ENCODE assay signal across 19 cellular contexts in the genomic region with DNA sequence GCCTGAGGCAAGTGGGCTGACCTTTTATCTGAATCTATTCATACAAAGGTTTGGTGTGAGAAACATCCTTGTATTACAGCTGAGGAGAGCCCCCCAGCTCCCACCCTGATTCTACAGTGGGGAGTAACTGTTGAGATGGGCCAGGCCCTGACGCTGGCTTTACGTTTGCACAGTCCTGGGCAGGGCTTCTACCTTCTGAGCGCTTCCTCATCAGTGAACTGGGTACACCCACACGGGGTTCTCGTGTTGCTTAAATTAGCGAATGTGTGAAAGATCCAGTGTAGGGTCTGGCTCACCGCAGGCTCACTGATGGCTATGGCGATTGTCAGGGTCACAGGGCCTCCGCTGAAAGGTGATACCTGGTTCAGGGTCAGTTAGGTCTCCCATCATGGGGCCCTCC. TPM values are rescaled to one million over a fixed set of nuclear protein-coding genes. Genes with fewer than 3 reads are reported as not detected.
DNase-seq lines count a peak whose midpoint lies in the region; ATAC-seq and TF ChIP-seq lines count a peak whose summit lies in the region.
"Had no signal": no experiment of that assay in that cellular context is flagged by ENCODE, and none has a peak within 500 bp of the region (broad histone marks: within the 10 kb centered on the region; RNA-seq: fewer than 3 reads in every experiment).

No MANE protein-coding gene starts in this region.

- TF ChIP-seq CTCF in sigmoid colon (IDR thresholded peaks at IDR 0.05) = no peak

- 94 to 95% methylated on average over 9 of the region's 9 CpGs for WGBS in sigmoid colon, 2 donors

- POLR2A ChIA-PET in activated CD4-positive, alpha-beta T cell treated with anti-CD3 and anti-CD28 coated beads, Interleukin-2, amount 10 ng/mL, durations not matched to agents 7 days and 5 days (lab: Charles Lee) = no interaction called here
- POLR2A ChIA-PET in activated naive CD8-positive, alpha-beta T cell treated with anti-CD3 and anti-CD28 coated beads, Interleukin-2, amount 10 ng/mL, durations not matched to agents 7 days and 5 days (lab: Charles Lee) = no interaction called here
- POLR2A ChIA-PET in naive thymus-derived CD8-positive, alpha-beta T cell (lab: Charles Lee) = interaction anchor here (0.7 kb wide), 1 partner anchor 611 kb away, joined by 3 read pairs; no protein-coding TSS in a partner anchor

- H3K27me3 ChIP-seq in sigmoid colon = no peaks in the 10 kb centered on the region
- H3K27me3 ChIP-seq: tibial nerve had no signal

- peak overlapping the region; percentile 62 for H3K27ac Mint-ChIP-seq in activated CD4-positive, alpha-beta T cell treated with anti-CD3 and anti-CD28 coated beads, Interleukin-2, amount 10 ng/mL, durations not matched to agents 7 days and 5 days
- H3K27ac Mint-ChIP-seq in activated naive CD8-positive, alpha-beta T cell treated with anti-CD3 and anti-CD28 coated beads, Interleukin-2, amount 10 ng/mL, durations not matched to agents 7 days and 5 days = peak overlapping the region; percentile 73
- H3K27ac Mint-ChIP-seq in naive thymus-derived CD8-positive, alpha-beta T cell = peak overlapping the region in 7 of 10 donors; percentile 39 to 85 (median 49)

- DNase-seq in activated CD4-positive, alpha-beta T cell treated with anti-CD3 and anti-CD28 coated beads, Interleukin-2, amount 10 ng/mL, durations not matched to agents 7 days and 5 days = no peak
- no peak for DNase-seq in activated CD4-positive, alpha-beta T cell treated with anti-CD3 and anti-CD28 coated beads, Interleukin-2, amount 50 U/mL, for 1 hour
- DNase-seq in activated naive CD8-positive, alpha-beta T cell treated with anti-CD3 and anti-CD28 coated beads, Interleukin-2, amount 10 ng/mL, durations not matched to agents 7 days and 5 days = no peak
- DNase-seq in naive thymus-derived CD8-positive, alpha-beta T cell = peak in 1 of 10 donors; percentile 43
- DNase-seq in sigmoid colon = no peak
- DNase-seq: activated CD8-positive, alpha-beta memory T cell treated with anti-CD3 and anti-CD28 coated beads, Interleukin-2, amount 50 U/mL, for 4 hours; CD8-positive, alpha-beta T cell; HCEC 1CT; KG1; NCI-H1092 treated with DMSO at 0.1 percent for 48 hours; NCI-H2171 had no signal

- peaks cover 34 to 77% (median 52%) of the 10 kb centered on the region in 4 donors for H3K36me3 ChIP-seq in sigmoid colon

- no peak for TF ChIP-seq EP300 in sigmoid colon (IDR thresholded peaks at IDR 0.05)

- H3K4me3 Mint-ChIP-seq in activated CD4-positive, alpha-beta T cell treated with anti-CD3 and anti-CD28 coated beads, Interleukin-2, amount 10 ng/mL, durations not matched to agents 7 days and 5 days = no peak overlapping the region
- H3K4me3 Mint-ChIP-seq in activated naive CD8-positive, alpha-beta T cell treated with anti-CD3 and anti-CD28 coated beads, Interleukin-2, amount 10 ng/mL, durations not matched to agents 7 days and 5 days = peak overlapping the region; percentile 34
- H3K4me3 Mint-ChIP-seq in naive thymus-derived CD8-positive, alpha-beta T cell = no peak overlapping the region
- H3K4me3 Mint-ChIP-seq: CD8-positive, alpha-beta T cell had no signal

- H3K9me3 ChIP-seq in sigmoid colon = no peaks in the 10 kb centered on the region
- H3K9me3 ChIP-seq: tibial nerve had no signal

- H3K4me1 Mint-ChIP-seq in activated CD4-positive, alpha-beta T cell treated with anti-CD3 and anti-CD28 coated beads, Interleukin-2, amount 10 ng/mL, durations not matched to agents 7 days and 5 days = peaks cover 12% of the 10 kb centered on the region
- peaks cover 8% of the 10 kb centered on the region for H3K4me1 Mint-ChIP-seq in activated naive CD8-positive, alpha-beta T cell treated with anti-CD3 and anti-CD28 coated beads, Interleukin-2, amount 10 ng/mL, durations not matched to agents 7 days and 5 days
- H3K4me1 Mint-ChIP-seq in naive thymus-derived CD8-positive, alpha-beta T cell = peaks cover 3 to 12% (median 7%) of the 10 kb centered on the region in 4 donors

- intact Hi-C loops in sigmoid colon (cut with DNase I) = no loop called here

- peaks cover 48% of the 10 kb centered on the region for H3K36me3 Mint-ChIP-seq in activated CD4-positive, alpha-beta T cell treated with anti-CD3 and anti-CD28 coated beads, Interleukin-2, amount 10 ng/mL, durations not matched to agents 7 days and 5 days (ENCODE audit: low read depth)
- H3K36me3 Mint-ChIP-seq in activated naive CD8-positive, alpha-beta T cell treated with anti-CD3 and anti-CD28 coated beads, Interleukin-2, amount 10 ng/mL, durations not matched to agents 7 days and 5 days = peaks cover 19% of the 10 kb centered on the region
- peaks cover 0 to 82% (median 20%) of the 10 kb centered on the region in 3 donors for H3K36me3 Mint-ChIP-seq in naive thymus-derived CD8-positive, alpha-beta T cell

- ATAC-seq in GM21717 (IDR thresholded peaks at IDR 0.05; ENCODE audit: unreplicated experiment) (peak; percentile 10), HG03025 (IDR thresholded peaks at IDR 0.05; ENCODE audit: low FRiP score, unreplicated experiment) (no peak), GM21825 (IDR thresholded peaks at IDR 0.05; ENCODE audit: unreplicated experiment) (no peak)
- ATAC-seq in activated naive CD8-positive, alpha-beta T cell treated with anti-CD3 and anti-CD28 coated beads, Interleukin-2, amount 10 ng/mL, durations not matched to agents 7 days and 5 days (ENCODE audit: low read depth) = no peak
- ATAC-seq in naive thymus-derived CD8-positive, alpha-beta T cell = no peak
- ATAC-seq: CD8-positive, alpha-beta T cell; sciatic nerve had no signal

- H3K27me3 Mint-ChIP-seq in activated CD4-positive, alpha-beta T cell treated with anti-CD3 and anti-CD28 coated beads, Interleukin-2, amount 10 ng/mL, durations not matched to agents 7 days and 5 days = no peaks in the 10 kb centered on the region
- H3K27me3 Mint-ChIP-seq in activated naive CD8-positive, alpha-beta T cell treated with anti-CD3 and anti-CD28 coated beads, Interleukin-2, amount 10 ng/mL, durations not matched to agents 7 days and 5 days = no peaks in the 10 kb centered on the region
- no peaks in the 10 kb centered on the region for H3K27me3 Mint-ChIP-seq in naive thymus-derived CD8-positive, alpha-beta T cell

- CTCF ChIA-PET in activated CD4-positive, alpha-beta T cell treated with anti-CD3 and anti-CD28 coated beads, Interleukin-2, amount 10 ng/mL, durations not matched to agents 7 days and 5 days (lab: Charles Lee) = no interaction called here

- H3K4me3 ChIP-seq in sigmoid colon = no peak overlapping the region
- H3K4me3 ChIP-seq: tibial nerve had no signal

- no peaks in the 10 kb centered on the region for H3K9me3 Mint-ChIP-seq in activated CD4-positive, alpha-beta T cell treated with anti-CD3 and anti-CD28 coated beads, Interleukin-2, amount 10 ng/mL, durations not matched to agents 7 days and 5 days
- H3K9me3 Mint-ChIP-seq in activated naive CD8-positive, alpha-beta T cell treated with anti-CD3 and anti-CD28 coated beads, Interleukin-2, amount 10 ng/mL, durations not matched to agents 7 days and 5 days = no peaks in the 10 kb centered on the region
- H3K9me3 Mint-ChIP-seq in naive thymus-derived CD8-positive, alpha-beta T cell = no peaks in the 10 kb centered on the region
- H3K9me3 Mint-ChIP-seq: CD8-positive, alpha-beta T cell had no signal

- H3K4me1 ChIP-seq in sigmoid colon = no peaks in the 10 kb centered on the region
- H3K4me1 ChIP-seq: tibial nerve had no signal

- no peak overlapping the region for H3K27ac ChIP-seq in sigmoid colon
- H3K27ac ChIP-seq: tibial nerve had no signal

- no peak for TF ChIP-seq POLR2A in sigmoid colon (IDR thresholded peaks at IDR 0.05)

RNA-seq across cellular contexts. Expression of a gene that starts 7.3 kb away (rescaled TPM):
- total RNA-seq in activated CD4-positive, alpha-beta T cell treated with anti-CD3 and anti-CD28 coated beads, Interleukin-2, amount 10 ng/mL, durations not matched to agents 7 days and 5 days = under 1 TPM; 0.30 to 0.56 TPM
- under 1 TPM; 0.53 to 0.94 TPM for total RNA-seq in activated naive CD8-positive, alpha-beta T cell treated with anti-CD3 and anti-CD28 coated beads, Interleukin-2, amount 10 ng/mL, durations not matched to agents 7 days and 5 days
- 1 to 10 TPM; 1.3 to 1.4 TPM for total RNA-seq in naive thymus-derived CD8-positive, alpha-beta T cell
- 1 to 10 TPM in 1 of 3 donors, under 1 TPM in 1, not detected in 1; 0.22 to 3.2 TPM for polyA plus RNA-seq in naive thymus-derived CD8-positive, alpha-beta T cell
- total RNA-seq in sigmoid colon = under 1 TPM in 2 of 4 donors, not detected in 2; 0.54 to 0.71 TPM
- 1 to 10 TPM in 1 of 3 donors, not detected in 2; 1.5 TPM for polyA plus RNA-seq in sigmoid colon
- total RNA-seq: Daoy, epithelial cell of proximal tubule, RPMI7951 had no signal

RNA-seq across cellular contexts. Expression of a gene that starts 20.8 kb away (rescaled TPM):
- total RNA-seq in activated CD4-positive, alpha-beta T cell treated with anti-CD3 and anti-CD28 coated beads, Interleukin-2, amount 10 ng/mL, durations not matched to agents 7 days and 5 days = 10 to 100 TPM; 81.3 to 85.5 TPM
- total RNA-seq in activated naive CD8-positive, alpha-beta T cell treated with anti-CD3 and anti-CD28 coated beads, Interleukin-2, amount 10 ng/mL, durations not matched to agents 7 days and 5 days = 10 to 100 TPM; 71.6 to 74.2 TPM
- 10 to 100 TPM; 59.6 to 70.8 TPM for total RNA-seq in naive thymus-derived CD8-positive, alpha-beta T cell
- 100 to 1,000 TPM; 118 to 120 (median 118) TPM for polyA plus RNA-seq in naive thymus-derived CD8-positive, alpha-beta T cell
- total RNA-seq in sigmoid colon = 10 to 100 TPM; 53.5 to 87.2 (median 67.1) TPM
- 100 to 1,000 TPM; 125 to 178 (median 134) TPM for polyA plus RNA-seq in sigmoid colon

RNA-seq across cellular contexts. Expression of a gene that starts 51.8 kb away (rescaled TPM):
- 10 to 100 TPM; 72.3 to 78.4 TPM for total RNA-seq in activated CD4-positive, alpha-beta T cell treated with anti-CD3 and anti-CD28 coated beads, Interleukin-2, amount 10 ng/mL, durations not matched to agents 7 days and 5 days
- 10 to 100 TPM; 55.4 to 67.4 TPM for total RNA-seq in activated naive CD8-positive, alpha-beta T cell treated with anti-CD3 and anti-CD28 coated beads, Interleukin-2, amount 10 ng/mL, durations not matched to agents 7 days and 5 days
- 10 to 100 TPM; 68.1 to 71.1 TPM for total RNA-seq in naive thymus-derived CD8-positive, alpha-beta T cell
- polyA plus RNA-seq in naive thymus-derived CD8-positive, alpha-beta T cell = 10 to 100 TPM; 11.5 to 20.9 (median 14.5) TPM
- 10 to 100 TPM; 11.2 to 23.3 (median 12.6) TPM for total RNA-seq in sigmoid colon
- polyA plus RNA-seq in sigmoid colon = 10 to 100 TPM; 13.4 to 25.7 (median 17.4) TPM
